1 cellular context compared by ENCODE assay signal in the genomic region with DNA sequence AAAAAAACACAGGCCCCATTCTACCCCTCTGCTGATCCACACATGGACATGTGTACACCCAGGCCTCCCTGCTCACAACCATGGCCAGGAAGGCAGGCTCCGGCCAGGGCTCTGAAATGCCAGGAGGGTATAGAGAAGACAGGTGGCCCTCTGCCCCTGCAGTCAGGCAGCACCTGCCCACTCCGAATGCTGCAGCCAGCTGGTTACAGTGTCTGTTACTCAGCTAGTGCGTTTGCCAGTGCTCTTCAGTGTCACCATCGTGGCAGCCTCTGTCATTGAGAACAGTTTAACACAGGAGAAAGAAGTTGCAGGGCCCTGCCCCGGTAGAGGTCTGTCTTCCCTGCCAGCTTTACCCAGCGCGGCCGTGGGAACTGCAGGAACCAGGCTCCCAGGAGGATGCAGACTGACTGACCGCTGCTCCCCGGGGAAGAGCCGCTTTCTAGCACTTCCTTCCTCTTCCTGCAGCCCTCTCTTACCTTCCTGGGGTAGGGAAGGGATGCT.
TF ChIP-seq lines count a peak whose summit lies in the region.

No MANE protein-coding gene starts in this region.

TF ChIP-seq in HCT116, 20 proteins besides CTCF, POLR2A, EP300 and RAD21:
- TF ChIP-seq, protein P1, sequence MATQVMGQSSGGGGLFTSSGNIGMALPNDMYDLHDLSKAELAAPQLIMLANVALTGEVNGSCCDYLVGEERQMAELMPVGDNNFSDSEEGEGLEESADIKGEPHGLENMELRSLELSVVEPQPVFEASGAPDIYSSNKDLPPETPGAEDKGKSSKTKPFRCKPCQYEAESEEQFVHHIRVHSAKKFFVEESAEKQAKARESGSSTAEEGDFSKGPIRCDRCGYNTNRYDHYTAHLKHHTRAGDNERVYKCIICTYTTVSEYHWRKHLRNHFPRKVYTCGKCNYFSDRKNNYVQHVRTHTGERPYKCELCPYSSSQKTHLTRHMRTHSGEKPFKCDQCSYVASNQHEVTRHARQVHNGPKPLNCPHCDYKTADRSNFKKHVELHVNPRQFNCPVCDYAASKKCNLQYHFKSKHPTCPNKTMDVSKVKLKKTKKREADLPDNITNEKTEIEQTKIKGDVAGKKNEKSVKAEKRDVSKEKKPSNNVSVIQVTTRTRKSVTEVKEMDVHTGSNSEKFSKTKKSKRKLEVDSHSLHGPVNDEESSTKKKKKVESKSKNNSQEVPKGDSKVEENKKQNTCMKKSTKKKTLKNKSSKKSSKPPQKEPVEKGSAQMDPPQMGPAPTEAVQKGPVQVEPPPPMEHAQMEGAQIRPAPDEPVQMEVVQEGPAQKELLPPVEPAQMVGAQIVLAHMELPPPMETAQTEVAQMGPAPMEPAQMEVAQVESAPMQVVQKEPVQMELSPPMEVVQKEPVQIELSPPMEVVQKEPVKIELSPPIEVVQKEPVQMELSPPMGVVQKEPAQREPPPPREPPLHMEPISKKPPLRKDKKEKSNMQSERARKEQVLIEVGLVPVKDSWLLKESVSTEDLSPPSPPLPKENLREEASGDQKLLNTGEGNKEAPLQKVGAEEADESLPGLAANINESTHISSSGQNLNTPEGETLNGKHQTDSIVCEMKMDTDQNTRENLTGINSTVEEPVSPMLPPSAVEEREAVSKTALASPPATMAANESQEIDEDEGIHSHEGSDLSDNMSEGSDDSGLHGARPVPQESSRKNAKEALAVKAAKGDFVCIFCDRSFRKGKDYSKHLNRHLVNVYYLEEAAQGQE (IDR thresholded peaks at IDR 0.05; ENCODE audit: low read depth): no peak
- no peak for TF ChIP-seq SP1 (IDR thresholded peaks at IDR 0.05; ENCODE audit: low read depth)
- no peak for TF ChIP-seq JUND (IDR thresholded peaks at IDR 0.05)
- no peak for TF ChIP-seq YY1 (IDR thresholded peaks at IDR 0.05; ENCODE audit: extremely low read depth, insufficient replicate concordance, low read depth, low read length)
- TF ChIP-seq ZNF274 (IDR thresholded peaks at IDR 0.05; ENCODE audit: low read depth, low read length): no peak
- TF ChIP-seq, protein P2, sequence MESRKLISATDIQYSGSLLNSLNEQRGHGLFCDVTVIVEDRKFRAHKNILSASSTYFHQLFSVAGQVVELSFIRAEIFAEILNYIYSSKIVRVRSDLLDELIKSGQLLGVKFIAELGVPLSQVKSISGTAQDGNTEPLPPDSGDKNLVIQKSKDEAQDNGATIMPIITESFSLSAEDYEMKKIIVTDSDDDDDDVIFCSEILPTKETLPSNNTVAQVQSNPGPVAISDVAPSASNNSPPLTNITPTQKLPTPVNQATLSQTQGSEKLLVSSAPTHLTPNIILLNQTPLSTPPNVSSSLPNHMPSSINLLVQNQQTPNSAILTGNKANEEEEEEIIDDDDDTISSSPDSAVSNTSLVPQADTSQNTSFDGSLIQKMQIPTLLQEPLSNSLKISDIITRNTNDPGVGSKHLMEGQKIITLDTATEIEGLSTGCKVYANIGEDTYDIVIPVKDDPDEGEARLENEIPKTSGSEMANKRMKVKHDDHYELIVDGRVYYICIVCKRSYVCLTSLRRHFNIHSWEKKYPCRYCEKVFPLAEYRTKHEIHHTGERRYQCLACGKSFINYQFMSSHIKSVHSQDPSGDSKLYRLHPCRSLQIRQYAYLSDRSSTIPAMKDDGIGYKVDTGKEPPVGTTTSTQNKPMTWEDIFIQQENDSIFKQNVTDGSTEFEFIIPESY (IDR thresholded peaks at IDR 0.05; ENCODE audit: extremely low read depth, insufficient replicate concordance, low read length): no peak
- TF ChIP-seq EGR1 (IDR thresholded peaks at IDR 0.05; ENCODE audit: low read depth): no peak
- TF ChIP-seq, protein P3, sequence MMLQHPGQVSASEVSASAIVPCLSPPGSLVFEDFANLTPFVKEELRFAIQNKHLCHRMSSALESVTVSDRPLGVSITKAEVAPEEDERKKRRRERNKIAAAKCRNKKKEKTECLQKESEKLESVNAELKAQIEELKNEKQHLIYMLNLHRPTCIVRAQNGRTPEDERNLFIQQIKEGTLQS (IDR thresholded peaks at IDR 0.05): no peak
- no peak for TF ChIP-seq SRF (IDR thresholded peaks at IDR 0.05; ENCODE audit: low read depth)
- TF ChIP-seq TCF7L2 (IDR thresholded peaks at IDR 0.05; ENCODE audit: borderline replicate concordance, extremely low read depth, insufficient read depth, insufficient read length): no peak
TF ChIP-seq in HCT116: peak in this region for 0.
